Comparison of ENCODE assay signal across 8 cellular contexts in genomic region chr16:85416267-85417109, GRCh38.
A peak's percentile ranks its signal among the peaks of the same experiment; 100 is the strongest.
DNase-seq lines count a peak whose midpoint lies in the region; ATAC-seq, FAIRE-seq and TF ChIP-seq lines count a peak whose summit lies in the region.

No MANE protein-coding gene starts in this region.

- no peaks in the 10 kb centered on the region; the same call in 1 of the 2 replicates for H3K27me3 ChIP-seq in OCI-LY1 (ENCODE audit: insufficient read depth, low read length)

- H4K20me1 ChIP-seq in OCI-LY1 (ENCODE audit: insufficient read depth, low read length), result no peaks in the 10 kb centered on the region

- H3K36me3 ChIP-seq in OCI-LY1 (ENCODE audit: insufficient read depth, low read length), result no peaks in the 10 kb centered on the region

- H3K27ac ChIP-seq in OCI-LY1 (ENCODE audit: low read depth, low read length, poor library complexity, severe bottlenecking), result no peak overlapping the region

- H3K4me2 ChIP-seq in OCI-LY1 (ENCODE audit: low read length), result peak overlapping the region; percentile 51

- FAIRE-seq in frontal cortex (lab: Jason Lieb, UNC), result no peak

- no peaks in the 10 kb centered on the region for H3F3A ChIP-seq in OCI-LY1 (ENCODE audit: insufficient read depth, low read length)

- no peaks in the 10 kb centered on the region for H3K79me2 ChIP-seq in OCI-LY1 (ENCODE audit: insufficient read depth, low read length)

- peaks cover 11% of the 10 kb centered on the region for H3K9me3 ChIP-seq in OCI-LY1 (ENCODE audit: low read length)

- peaks cover 7% of the 10 kb centered on the region for H3K4me1 ChIP-seq in OCI-LY1 (ENCODE audit: insufficient read depth, low read length, severe bottlenecking)

- peak overlapping the region; percentile 58 for H2AFZ ChIP-seq in OCI-LY1 (ENCODE audit: low read length)

- TF ChIP-seq CTCF in OCI-LY1 (IDR thresholded peaks at IDR 0.05; ENCODE audit: low read length), result peak; percentile 94

- intact Hi-C loops in posterior vena cava (cut with DNase I), result no loop called here

- DNase-seq in AG08395 (ENCODE audit: low spot score), result peak; percentile 52
- peak; percentile 65 for DNase-seq in GM19240 (ENCODE audit: insufficient read length, low spot score)
- DNase-seq in activated CD8-positive, alpha-beta memory T cell treated with anti-CD3 and anti-CD28 coated beads, Interleukin-2, amount 50 U/mL, for 48 hours, result peak; percentile 88
- peak; percentile 8 for DNase-seq in fibroblast of peridontal ligament (ENCODE audit: extremely low read depth)
- peak; percentile 86 for DNase-seq in posterior vena cava (ENCODE audit: low spot score)
- no peak for DNase-seq in frontal cortex (ENCODE audit: low spot score in 2 of 2)

- no peak overlapping the region for H3K9ac ChIP-seq in OCI-LY1 (ENCODE audit: low read length)

- H3K9me2 ChIP-seq in OCI-LY1 (ENCODE audit: low read depth, low read length), result no peaks in the 10 kb centered on the region

- no peak for ATAC-seq in HG03095 (IDR thresholded peaks at IDR 0.05; ENCODE audit: unreplicated experiment)

- H3K4me3 ChIP-seq in OCI-LY1 (ENCODE audit: low read depth, low read length, poor library complexity, severe bottlenecking), result peak overlapping the region; percentile 34

Comparison
In these comparisons a context has a peak if more than half of its experiments do, and no peak if none do; other contexts are left out.
1. DNase-seq: peak in AG08395 (single experiment), GM19240 (single experiment), activated CD8-positive, alpha-beta memory T cell treated with anti-CD3 and anti-CD28 coated beads, Interleukin-2, amount 50 U/mL, for 48 hours (single experiment), fibroblast of peridontal ligament (single experiment) and posterior vena cava (single experiment); none in frontal cortex (0 of 2).